ENCODE assay signal across 4 cellular contexts in the genomic region with DNA sequence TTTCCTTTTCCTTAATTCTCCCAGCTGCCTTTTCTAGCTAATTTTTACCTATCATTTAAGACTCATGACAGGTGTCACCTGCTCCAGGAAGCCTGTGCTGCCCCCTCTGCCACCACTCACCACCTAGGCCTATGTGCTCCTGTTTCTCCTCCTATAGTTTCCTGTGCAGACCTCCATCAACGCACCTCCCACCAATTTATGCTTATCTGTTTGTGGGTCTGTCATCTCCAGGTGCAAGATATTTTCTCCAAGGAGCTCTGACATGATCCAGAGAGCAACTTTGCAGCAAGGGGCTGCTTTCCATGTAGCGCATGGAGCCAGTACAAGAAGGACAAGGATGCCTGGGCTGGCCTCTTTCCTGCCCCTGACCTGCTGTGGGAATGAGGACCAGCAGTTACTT. TPM values are rescaled to one million over a fixed set of nuclear protein-coding genes. Genes with fewer than 3 reads are reported as not detected.
"Had no signal": no experiment of that assay in that cellular context is flagged by ENCODE, and none has a peak within 500 bp of the region (broad histone marks: within the 10 kb centered on the region; RNA-seq: fewer than 3 reads in every experiment).

No MANE protein-coding gene starts in this region.

- DNase-seq: GDM1, GF-D8 had no signal

- ATAC-seq: GM12878 had no signal

RNA-seq across cellular contexts. Expression of gene SLC4A5, which starts 42.7 kb away (rescaled TPM):
- total RNA-seq: G401 had no signal
